ENCODE assay signal across 23 cellular contexts in the genomic region with DNA sequence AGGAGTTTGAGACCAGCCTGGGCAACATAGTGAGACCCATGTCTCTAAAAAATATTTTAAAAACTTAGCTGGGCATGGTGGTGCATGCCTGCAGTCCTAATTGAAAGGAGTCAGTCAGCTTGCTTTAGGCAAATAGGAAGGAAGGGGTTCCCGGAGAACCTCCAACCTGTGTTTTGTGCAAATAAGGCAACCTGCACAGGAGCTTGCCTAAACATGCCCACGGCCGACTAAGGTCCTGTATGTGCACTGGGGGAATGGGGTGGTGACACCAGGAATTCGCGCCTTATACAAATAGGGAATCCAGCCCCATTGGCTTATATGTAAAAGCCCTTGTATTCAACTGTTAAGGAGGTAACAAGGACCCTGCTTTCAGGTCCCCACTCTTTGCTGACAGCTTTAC.
DNase-seq lines count a peak whose midpoint lies in the region; ATAC-seq, FAIRE-seq and TF ChIP-seq lines count a peak whose summit lies in the region.
"Had no signal": no experiment of that assay in that cellular context is flagged by ENCODE, and none has a peak within 500 bp of the region (broad histone marks: within the 10 kb centered on the region; RNA-seq: fewer than 3 reads in every experiment).

No MANE protein-coding gene starts in this region.

- peaks cover 4% of the 10 kb centered on the region; the same call in 1 of the 3 replicates for H3K4me1 Mint-ChIP-seq in GM23338
- H3K4me1 Mint-ChIP-seq in stimulated activated memory B cell treated with anti-CD40 and anti-IgM and Interleukin-4, amounts not matched to agents 10 μg/mL and 1 μg/mL and 100 μg/mL, for 72 hours, result no peaks in the 10 kb centered on the region
- H3K4me1 Mint-ChIP-seq: CD4-positive, alpha-beta memory T cell; CD4-positive, CD25-positive, alpha-beta regulatory T cell; CD8-positive, alpha-beta memory T cell had no signal

- peaks cover 15% of the 10 kb centered on the region for H3K9me3 Mint-ChIP-seq in GM23338
- H3K9me3 Mint-ChIP-seq in stimulated activated memory B cell treated with anti-CD40 and anti-IgM and Interleukin-4, amounts not matched to agents 10 μg/mL and 1 μg/mL and 100 μg/mL, for 72 hours, result peaks cover 10% of the 10 kb centered on the region

- dilution Hi-C loops in keratinocyte (cut with MboI; ENCODE audit: extremely low pct_ligation_motif_present, low sequenced_read_pairs), result no loop called here

- H3K4me1 ChIP-seq in GM23338 (ENCODE audit: insufficient read depth), result no peaks in the 10 kb centered on the region
- no peaks in the 10 kb centered on the region for H3K4me1 ChIP-seq in keratinocyte (ENCODE audit: control insufficient read depth, extremely low read depth, insufficient read depth, low read length)
- H3K4me1 ChIP-seq: BE2C, BLaER1 had no signal

- ATAC-seq in GM23338 (no peak), GM18511 (IDR thresholded peaks at IDR 0.05; ENCODE audit: unreplicated experiment) (no peak)
- no peak for ATAC-seq in stimulated activated memory B cell treated with anti-CD40 and anti-IgM and Interleukin-4, amounts not matched to agents 10 μg/mL and 1 μg/mL and 100 μg/mL, for 72 hours

- H3K27ac ChIP-seq in GM23338 (ENCODE audit: low read depth) (no peak overlapping the region), keratinocyte (ENCODE audit: control insufficient read depth, insufficient read depth, low read length) (no peak overlapping the region)
- H3K27ac ChIP-seq: BLaER1 had no signal

- no peaks in the 10 kb centered on the region for H3K9me1 ChIP-seq in keratinocyte (ENCODE audit: control insufficient read depth, extremely low read depth, insufficient read depth, low read length)

- no peak overlapping the region for H3K4me3 ChIP-seq in GM23338
- no peak overlapping the region for H3K4me3 ChIP-seq in bronchial epithelial cell (ENCODE audit: low read depth, low read length)
- no peak overlapping the region for H3K4me3 ChIP-seq in epithelial cell of esophagus (ENCODE audit: low read length)
- no peak overlapping the region for H3K4me3 ChIP-seq in keratinocyte (ENCODE audit: control insufficient read depth in 2 of 3, extremely low read depth in 1 of 3, insufficient read depth in 2 of 3, low read depth in 1 of 3, low read length in 3 of 3)
- H3K4me3 ChIP-seq: BLaER1 had no signal

- no peaks in the 10 kb centered on the region for H3K9me3 ChIP-seq in keratinocyte (ENCODE audit: control insufficient read depth, low read depth, low read length)
- H3K9me3 ChIP-seq: BE2C, BLaER1 had no signal

- FAIRE-seq in bronchial epithelial cell (lab: Jason Lieb, UNC) (no peak), keratinocyte (lab: Jason Lieb, UNC) (no peak)
- FAIRE-seq: A204.1, D721Med, G401.6, GM12891 had no signal

- H3K4me2 ChIP-seq in GM23338 (no peak overlapping the region), keratinocyte (ENCODE audit: control insufficient read depth, extremely low read depth, insufficient read depth, low read depth, low read length) (peak overlapping the region; percentile 49)
- H3K4me2 ChIP-seq: BLaER1 had no signal

- H3K36me3 ChIP-seq in GM23338 (ENCODE audit: insufficient read depth) (no peaks in the 10 kb centered on the region; the same call in 1 of the 2 replicates), bronchial epithelial cell (ENCODE audit: control insufficient read depth, insufficient read depth, low read length) (no peaks in the 10 kb centered on the region), keratinocyte (ENCODE audit: control insufficient read depth in 2 of 2, extremely low read depth in 1 of 2, insufficient read depth in 2 of 2, low read length in 2 of 2) (no peaks in the 10 kb centered on the region)
- H3K36me3 ChIP-seq: BE2C, BLaER1 had no signal

- no peaks in the 10 kb centered on the region; the same call in 2 of the 3 replicates for H3K36me3 Mint-ChIP-seq in GM23338 (ENCODE audit: low read depth)
- H3K36me3 Mint-ChIP-seq in stimulated activated memory B cell treated with anti-CD40 and anti-IgM and Interleukin-4, amounts not matched to agents 10 μg/mL and 1 μg/mL and 100 μg/mL, for 72 hours, result no peaks in the 10 kb centered on the region
- H3K36me3 Mint-ChIP-seq: CD14-positive monocyte; CD4-positive, alpha-beta memory T cell; CD4-positive, CD25-positive, alpha-beta regulatory T cell; CD8-positive, alpha-beta memory T cell had no signal

- H3K4me3 Mint-ChIP-seq in GM23338, result no peak overlapping the region
- H3K4me3 Mint-ChIP-seq in stimulated activated memory B cell treated with anti-CD40 and anti-IgM and Interleukin-4, amounts not matched to agents 10 μg/mL and 1 μg/mL and 100 μg/mL, for 72 hours, result no peak overlapping the region
- H3K4me3 Mint-ChIP-seq: CD14-positive monocyte; CD4-positive, alpha-beta memory T cell; CD4-positive, CD25-positive, alpha-beta regulatory T cell; CD8-positive, alpha-beta memory T cell had no signal

- 0 out of 2 replicates have a peak, but pooled peaks cover 10% of the 10 kb centered on the region for H3K9me2 ChIP-seq in GM23338 (ENCODE audit: insufficient read depth)

- no peaks in the 10 kb centered on the region for H3F3A ChIP-seq in GM23338 (replicated peaks; ENCODE audit: low read depth)

- H2AFZ ChIP-seq in GM23338, result peak overlapping the region; percentile 52; the same call in 1 of the 2 replicates
- H2AFZ ChIP-seq in keratinocyte (ENCODE audit: control insufficient read depth, low read length), result peak overlapping the region; percentile 44

- no peaks in the 10 kb centered on the region for H3K27me3 Mint-ChIP-seq in GM23338 (ENCODE audit: insufficient read depth, low read depth, poor library complexity)
- H3K27me3 Mint-ChIP-seq in stimulated activated memory B cell treated with anti-CD40 and anti-IgM and Interleukin-4, amounts not matched to agents 10 μg/mL and 1 μg/mL and 100 μg/mL, for 72 hours, result no peaks in the 10 kb centered on the region
- H3K27me3 Mint-ChIP-seq: CD4-positive, alpha-beta memory T cell; CD4-positive, CD25-positive, alpha-beta regulatory T cell; CD8-positive, alpha-beta memory T cell had no signal

- no peaks in the 10 kb centered on the region for H3K79me2 ChIP-seq in GM23338 (replicated peaks; ENCODE audit: insufficient read depth)
- no peaks in the 10 kb centered on the region for H3K79me2 ChIP-seq in keratinocyte (ENCODE audit: control insufficient read depth, insufficient read depth, low read length)

- TF ChIP-seq CTCF in GM23338 (conservative IDR thresholded peaks at IDR 0.05; ENCODE audit: low read depth in 2 of 2) (no peak), bronchial epithelial cell (IDR thresholded peaks at IDR 0.05; ENCODE audit: insufficient read depth, low read length, severe bottlenecking) (no peak), epithelial cell of esophagus (IDR thresholded peaks at IDR 0.05; ENCODE audit: insufficient read depth, low read depth, low read length, missing control alignments) (no peak), keratinocyte (optimal IDR thresholded peaks at IDR 0.05 in 1 of 3, IDR thresholded peaks at IDR 0.05 in 1 of 3, conservative IDR thresholded peaks at IDR 0.05 in 1 of 3; ENCODE audit: extremely low read depth in 1 of 3, insufficient read depth in 2 of 3, low read length in 3 of 3) (no peak)

- DNase-seq in GM23338 (ENCODE audit: low spot score) (no peak), bronchial epithelial cell (ENCODE audit: low read depth) (peak; percentile 4), epithelial cell of esophagus (ENCODE audit: low read depth) (peak; percentile 60), keratinocyte (ENCODE audit: low read depth, low spot score) (no peak), NCI-H1436 treated with DMSO at 0.1 percent for 48 hours (lab: John Stamatoyannopoulos, UW) (no peak)
- DNase-seq: 8988T; ACHN; BE2C; C1 segment of cervical spinal cord; CD4-positive, alpha-beta memory T cell; CD4-positive, CD25-positive, alpha-beta regulatory T cell; CD8-positive, alpha-beta memory T cell; COR-L47; DMS79 treated with DMSO at 0.1 percent for 48 hours; GF-D8 had no signal

- H4K20me1 ChIP-seq in GM23338 (replicated peaks; ENCODE audit: insufficient read depth) (no peaks in the 10 kb centered on the region), keratinocyte (ENCODE audit: control insufficient read depth, extremely low read depth, insufficient read depth, low read length) (no peaks in the 10 kb centered on the region)
- H4K20me1 ChIP-seq: BLaER1 had no signal

- H3K27me3 ChIP-seq in GM23338 (ENCODE audit: insufficient read depth) (no peaks in the 10 kb centered on the region), bronchial epithelial cell (ENCODE audit: control insufficient read depth, insufficient read depth, low read length) (no peaks in the 10 kb centered on the region), keratinocyte (ENCODE audit: control insufficient read depth, extremely low read depth, insufficient read depth, low read length) (no peaks in the 10 kb centered on the region)
- H3K27me3 ChIP-seq: BE2C, BLaER1 had no signal

- H3K9ac ChIP-seq in keratinocyte (ENCODE audit: control insufficient read depth, extremely low read depth, insufficient read depth, low read length), result no peak overlapping the region
- H3K9ac ChIP-seq: BLaER1 had no signal

- H3K27ac Mint-ChIP-seq in GM23338, result no peak overlapping the region
- H3K27ac Mint-ChIP-seq in stimulated activated memory B cell treated with anti-CD40 and anti-IgM and Interleukin-4, amounts not matched to agents 10 μg/mL and 1 μg/mL and 100 μg/mL, for 72 hours, result no peak overlapping the region
- H3K27ac Mint-ChIP-seq: CD14-positive monocyte; CD4-positive, alpha-beta memory T cell; CD4-positive, CD25-positive, alpha-beta regulatory T cell; CD8-positive, alpha-beta memory T cell had no signal

TF ChIP-seq in GM23338, 12 proteins besides CTCF, POLR2A, EP300 and RAD21 (continues in another document):
- TF ChIP-seq, protein P1, sequence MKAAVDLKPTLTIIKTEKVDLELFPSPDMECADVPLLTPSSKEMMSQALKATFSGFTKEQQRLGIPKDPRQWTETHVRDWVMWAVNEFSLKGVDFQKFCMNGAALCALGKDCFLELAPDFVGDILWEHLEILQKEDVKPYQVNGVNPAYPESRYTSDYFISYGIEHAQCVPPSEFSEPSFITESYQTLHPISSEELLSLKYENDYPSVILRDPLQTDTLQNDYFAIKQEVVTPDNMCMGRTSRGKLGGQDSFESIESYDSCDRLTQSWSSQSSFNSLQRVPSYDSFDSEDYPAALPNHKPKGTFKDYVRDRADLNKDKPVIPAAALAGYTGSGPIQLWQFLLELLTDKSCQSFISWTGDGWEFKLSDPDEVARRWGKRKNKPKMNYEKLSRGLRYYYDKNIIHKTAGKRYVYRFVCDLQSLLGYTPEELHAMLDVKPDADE (IDR thresholded peaks at IDR 0.05), result no peak

Comparison
In these comparisons a context has a peak if more than half of its experiments do, and no peak if none do; other contexts are left out.
1. DNase-seq: peak in bronchial epithelial cell (single experiment) and epithelial cell of esophagus (single experiment); none in GM23338 (single experiment), keratinocyte (single experiment) and NCI-H1436 treated with DMSO at 0.1 percent for 48 hours (single experiment).